Comparison of ENCODE assay signal across 18 cellular contexts in genomic region chr20:10855031-10855430, GRCh38.
"Had no signal": no experiment of that assay in that cellular context is flagged by ENCODE, and none has a peak within 500 bp of the region (broad histone marks: within the 10 kb centered on the region; RNA-seq: fewer than 3 reads in every experiment).

No MANE protein-coding gene starts in this region.

- DNase-seq: activated CD4-positive, alpha-beta T cell treated with anti-CD3 and anti-CD28 coated beads, Interleukin-2, amount 50 U/mL, for 1 hour; activated CD4-positive, CD25-positive, alpha-beta regulatory T cell; activated CD8-positive, alpha-beta memory T cell treated with anti-CD3 and anti-CD28 coated beads for 24 hours; activated naive CD8-positive, alpha-beta T cell treated with anti-CD3 and anti-CD28 coated beads, Interleukin-2, amount 10 ng/mL, durations not matched to agents 7 days and 5 days; brain microvascular endothelial cell; cerebellar nuclear complex; dermis blood vessel endothelial cell; effector memory CD8-positive, alpha-beta T cell; hippocampal formation; mesendoderm; natural killer cell; retina; spleen; stomach; T-helper 17 cell; upper lobe of right lung had no signal

- H3K27me3 ChIP-seq: brain microvascular endothelial cell, spleen, stomach, upper lobe of right lung had no signal

- H3K27me3 Mint-ChIP-seq: T-helper 17 cell had no signal

- H3K27ac ChIP-seq: brain microvascular endothelial cell, spleen, stomach, thoracic aorta, upper lobe of right lung had no signal

- FAIRE-seq: TTC549 had no signal

- ATAC-seq: effector memory CD8-positive, alpha-beta T cell; natural killer cell; T-helper 17 cell; upper lobe of right lung had no signal

- H3K36me3 ChIP-seq: brain microvascular endothelial cell, spleen, stomach, thoracic aorta, upper lobe of right lung had no signal

- H3K9me3 ChIP-seq: spleen, stomach, thoracic aorta, upper lobe of right lung had no signal

- H3K36me3 Mint-ChIP-seq: activated naive CD8-positive, alpha-beta T cell treated with anti-CD3 and anti-CD28 coated beads, Interleukin-2, amount 10 ng/mL, durations not matched to agents 7 days and 5 days; natural killer cell had no signal

- H3K27ac Mint-ChIP-seq: activated naive CD8-positive, alpha-beta T cell treated with anti-CD3 and anti-CD28 coated beads, Interleukin-2, amount 10 ng/mL, durations not matched to agents 7 days and 5 days; effector memory CD8-positive, alpha-beta T cell; natural killer cell; T-helper 17 cell had no signal

- H3K4me3 Mint-ChIP-seq: activated naive CD8-positive, alpha-beta T cell treated with anti-CD3 and anti-CD28 coated beads, Interleukin-2, amount 10 ng/mL, durations not matched to agents 7 days and 5 days; effector memory CD8-positive, alpha-beta T cell; natural killer cell; T-helper 17 cell had no signal

- H3K4me3 ChIP-seq: spleen, stomach, thoracic aorta, upper lobe of right lung had no signal

- H3K4me1 Mint-ChIP-seq: activated naive CD8-positive, alpha-beta T cell treated with anti-CD3 and anti-CD28 coated beads, Interleukin-2, amount 10 ng/mL, durations not matched to agents 7 days and 5 days; natural killer cell; T-helper 17 cell had no signal
